10 cellular contexts compared by ENCODE assay signal in genomic region chr6:28335040-28335563, GRCh38. TPM values are rescaled to one million over a fixed set of nuclear protein-coding genes. Genes with fewer than 3 reads are reported as not detected.
DNase-seq lines count a peak whose midpoint lies in the region; ATAC-seq and TF ChIP-seq lines count a peak whose summit lies in the region.
"Had no signal": no experiment of that assay in that cellular context is flagged by ENCODE, and none has a peak within 500 bp of the region (broad histone marks: within the 10 kb centered on the region; RNA-seq: fewer than 3 reads in every experiment).

No MANE protein-coding gene starts in this region.

- H3K27ac ChIP-seq in heart left ventricle (peak overlapping the region; percentile 90 to 100 (median 97)), caudate nucleus (ENCODE audit: low read depth, low read length) (peak overlapping the region; percentile 71), urinary bladder (ENCODE audit: low read depth) (peak overlapping the region; percentile 48)

- peaks cover 5% of the 10 kb centered on the region for H3K4me1 Mint-ChIP-seq in memory B cell

- H3K36me3 Mint-ChIP-seq in memory B cell = peaks cover under 1% of the 10 kb centered on the region

- no peak for ATAC-seq in heart left ventricle
- peak; percentile 4 for ATAC-seq in memory B cell (ENCODE audit: low read depth)
- ATAC-seq in GM21390 (IDR thresholded peaks at IDR 0.05; ENCODE audit: unreplicated experiment) = no peak
- no peak for ATAC-seq in GM21528 (IDR thresholded peaks at IDR 0.05; ENCODE audit: low FRiP score, unreplicated experiment)

- no peaks in the 10 kb centered on the region for H3K27me3 ChIP-seq in heart left ventricle

- H3K27me3 Mint-ChIP-seq in memory B cell = no peaks in the 10 kb centered on the region
- H3K27me3 Mint-ChIP-seq: T-cell had no signal

- TF ChIP-seq CTCF in heart left ventricle (IDR thresholded peaks at IDR 0.05) = no peak

- no peak overlapping the region for H3K27ac Mint-ChIP-seq in memory B cell

- 31 to 39% (median 32%) methylated on average over 12 of the region's 12 CpGs for WGBS in heart left ventricle, 4 donors
- 31% methylated on average over 12 of the region's 12 CpGs for WGBS in urinary bladder

- H3K4me1 ChIP-seq in heart left ventricle (peaks cover 0 to 24% (median 12%) of the 10 kb centered on the region in 12 donors), urinary bladder (ENCODE audit: insufficient read depth) (no peaks in the 10 kb centered on the region)

- peaks cover 0 to 5% (median 0%) of the 10 kb centered on the region in 12 donors for H3K9me3 ChIP-seq in heart left ventricle

- no peak overlapping the region for H3K4me3 Mint-ChIP-seq in memory B cell

- H3K4me3 ChIP-seq in heart left ventricle = peak overlapping the region; percentile 57 to 85 (median 74)
- peak overlapping the region; percentile 64 for H3K4me3 ChIP-seq in urinary bladder (ENCODE audit: low read depth, low read length)

- H3K36me3 ChIP-seq in heart left ventricle (no peaks in the 10 kb centered on the region), urinary bladder (ENCODE audit: insufficient read depth) (no peaks in the 10 kb centered on the region)

- intact Hi-C loops in heart left ventricle (cut with DNase I) (loop anchor here in 7 of 10 donors (5.0 to 10.0 kb wide), 8 partner anchors 50 to 1188 kb away; partner anchors contain the start of genes PGBD1 (in 3 of the 7), ZSCAN26 (in 3 of the 7), NKAPL (in 1 of the 7) and ZKSCAN4 (in 1 of the 7)), cardiac septum (cut with DNase I) (loop anchor here (5.0 to 10.0 kb wide), 3 partner anchors 68 to 950 kb away; partner anchors contain the start of genes ZNF391 and ZSCAN26)

- DNase-seq in heart left ventricle (no peak), cardiac septum (ENCODE audit: low spot score) (no peak), caudate nucleus (lab: John Stamatoyannopoulos, UW) (peak in 3 of 61 donors; percentile 36 to 59 (median 39)), memory B cell (ENCODE audit: low spot score in 2 of 2) (no peak), LoVo (ENCODE audit: low spot score) (no peak)
- DNase-seq: DMS153 had no signal

- H3K9me3 Mint-ChIP-seq in memory B cell = peaks cover under 1% of the 10 kb centered on the region

- no peak for TF ChIP-seq POLR2A in heart left ventricle (IDR thresholded peaks at IDR 0.05)

RNA-seq across cellular contexts. Expression of gene ZSCAN31, which starts 0.8 kb away (rescaled TPM):
- total RNA-seq in heart left ventricle (10 to 100 TPM in 5 of 9 donors, 1 to 10 TPM in 4; 7.5 to 22.0 (median 10.7) TPM), cardiac septum (7.1 TPM), urinary bladder (21.5 TPM)
- polyA plus RNA-seq in heart left ventricle (1 to 10 TPM; 3.3 to 5.4 TPM), urinary bladder (10.1 TPM)

RNA-seq across cellular contexts. Expression of gene ZKSCAN3, which starts 14.6 kb away (rescaled TPM):
- total RNA-seq in heart left ventricle (1 to 10 TPM; 2.8 to 7.9 (median 5.6) TPM), cardiac septum (5.3 TPM), urinary bladder (7.5 TPM)
- polyA plus RNA-seq in heart left ventricle (1 to 10 TPM; 1.5 to 1.8 TPM), urinary bladder (3.1 TPM)

RNA-seq across cellular contexts. Expression of gene PGBD1, which starts 53.7 kb away (rescaled TPM):
- total RNA-seq in heart left ventricle (1 to 10 TPM; 2.5 to 3.8 (median 2.9) TPM), cardiac septum (3.8 TPM), urinary bladder (8.7 TPM)
- polyA plus RNA-seq in heart left ventricle (1 to 10 TPM; 1.7 to 4.6 TPM), urinary bladder (4.7 TPM)
